7 cellular contexts compared by ENCODE assay signal in the genomic region with DNA sequence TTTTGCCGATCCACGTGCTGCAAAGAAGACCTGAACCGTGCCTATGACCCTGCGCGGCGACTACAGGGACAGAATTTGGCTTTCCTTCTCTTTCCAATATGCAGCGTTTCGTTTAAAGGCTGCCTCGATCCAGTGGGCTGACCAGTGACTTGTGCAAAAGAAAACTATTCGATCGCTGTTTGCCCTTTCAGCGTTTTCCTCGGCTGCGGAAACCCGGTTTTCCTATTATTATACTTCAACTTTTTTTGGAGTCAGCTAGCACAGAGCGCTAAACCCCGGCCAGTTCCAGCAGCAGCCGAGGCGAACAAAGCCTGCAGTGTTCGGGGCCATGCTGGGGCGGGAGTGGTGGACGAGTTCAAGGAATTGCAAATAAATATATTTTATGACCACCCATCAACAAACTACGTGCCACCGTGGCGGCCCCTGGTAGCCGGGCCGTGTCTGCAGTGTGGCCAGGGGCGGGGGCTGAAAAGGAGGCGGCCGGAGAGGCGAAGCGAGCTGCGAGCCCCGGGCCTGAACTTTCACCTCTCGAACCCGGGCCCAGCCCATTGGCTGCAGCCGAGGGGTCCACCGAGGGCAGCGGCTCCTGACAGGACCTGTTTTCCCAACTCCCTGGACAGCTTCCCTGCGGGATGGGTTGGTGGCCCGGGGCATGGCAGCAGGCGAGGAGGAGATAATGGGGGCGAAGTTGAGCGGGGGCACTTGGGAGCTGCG.
DNase-seq lines count a peak whose midpoint lies in the region; ATAC-seq and TF ChIP-seq lines count a peak whose summit lies in the region.

No MANE protein-coding gene starts in this region.

- H3K36me3 ChIP-seq in HUES64 (ENCODE audit: insufficient read depth, low read length) (no peaks in the 10 kb centered on the region), colonic mucosa (no peaks in the 10 kb centered on the region), stomach smooth muscle (ENCODE audit: control insufficient read depth in 2 of 2, insufficient read depth in 2 of 2, low read length in 2 of 2) (no peaks in the 10 kb centered on the region), SJCRH30 (no peaks in the 10 kb centered on the region)

- no peaks in the 10 kb centered on the region for H3K9me3 ChIP-seq in HUES64 (ENCODE audit: insufficient read depth, low read depth, low read length)
- H3K9me3 ChIP-seq in colonic mucosa = no peaks in the 10 kb centered on the region
- H3K9me3 ChIP-seq in stomach smooth muscle (ENCODE audit: control insufficient read depth in 2 of 2, low read length in 2 of 2) = no peaks in the 10 kb centered on the region
- no peaks in the 10 kb centered on the region for H3K9me3 ChIP-seq in SJCRH30 (replicated peaks)

- ATAC-seq in left lobe of liver (peak; percentile 39), GM18870 (IDR thresholded peaks at IDR 0.05; ENCODE audit: unreplicated experiment) (no peak), GM18858 (IDR thresholded peaks at IDR 0.05; ENCODE audit: unreplicated experiment) (no peak)

- TF ChIP-seq CTCF in colonic mucosa (IDR thresholded peaks at IDR 0.05) = no peak

- WGBS in HUES64 = under 1% methylated on average over 40 of the region's 45 CpGs

- H3K27ac ChIP-seq in HUES64 (ENCODE audit: low read depth, low read length) = no peak overlapping the region
- peak overlapping the region; percentile 91 for H3K27ac ChIP-seq in colonic mucosa
- H3K27ac ChIP-seq in stomach smooth muscle (ENCODE audit: low read length) = peak overlapping the region; percentile 98
- H3K27ac ChIP-seq in SJCRH30 = no peak overlapping the region

- no peak overlapping the region for H3K9ac ChIP-seq in HUES64 (ENCODE audit: low read depth, low read length)
- H3K9ac ChIP-seq in colonic mucosa (ENCODE audit: low read depth in 2 of 2, low read length in 2 of 2) = peak overlapping the region; percentile 69 to 88
- peak overlapping the region; percentile 79 to 91 for H3K9ac ChIP-seq in stomach smooth muscle (ENCODE audit: low read length in 2 of 2)

- peaks cover 18% of the 10 kb centered on the region for H3K4me1 ChIP-seq in HUES64 (ENCODE audit: insufficient read depth, low read length)
- no peaks in the 10 kb centered on the region for H3K4me1 ChIP-seq in colonic mucosa
- peaks cover 15% of the 10 kb centered on the region for H3K4me1 ChIP-seq in stomach smooth muscle (ENCODE audit: control insufficient read depth, insufficient read depth, low read length)
- H3K4me1 ChIP-seq in SJCRH30 = peaks cover 3% of the 10 kb centered on the region; the same call in 1 of the 2 replicates

- H3K27me3 ChIP-seq in HUES64 (ENCODE audit: insufficient read depth, low read length) = peaks cover 79% of the 10 kb centered on the region
- no peaks in the 10 kb centered on the region for H3K27me3 ChIP-seq in colonic mucosa
- H3K27me3 ChIP-seq in stomach smooth muscle (ENCODE audit: control insufficient read depth in 1 of 2, insufficient read depth in 2 of 2, low read length in 2 of 2) = peaks cover 0 to 3% of the 10 kb centered on the region in 2 donors
- H3K27me3 ChIP-seq in SJCRH30 = no peaks in the 10 kb centered on the region

- H3K4me3 ChIP-seq in HUES64 (ENCODE audit: low read length) = peak overlapping the region; percentile 80
- H3K4me3 ChIP-seq in colonic mucosa = peak overlapping the region; percentile 56
- H3K4me3 ChIP-seq in stomach smooth muscle (ENCODE audit: low read length in 2 of 2) = peak overlapping the region; percentile 75 to 92
- no peak overlapping the region for H3K4me3 ChIP-seq in SJCRH30

- intact Hi-C loops in colonic mucosa (cut with DNase I) = loop anchor here (5.0 to 10.0 kb wide), 2 partner anchors 334 to 452 kb away; no protein-coding TSS in a partner anchor

- peak; percentile 67 for DNase-seq in colonic mucosa
- peak; percentile 87 for DNase-seq in left lobe of liver (ENCODE audit: low spot score)
- no peak for DNase-seq in SJCRH30

Comparison
In these comparisons a context has a peak if more than half of its experiments do, and no peak if none do; other contexts are left out.
1. H3K27ac ChIP-seq: peak in colonic mucosa (single experiment) and stomach smooth muscle (single experiment); none in HUES64 (single experiment) and SJCRH30 (single experiment).
2. DNase-seq: peak in colonic mucosa (single experiment) and left lobe of liver (single experiment); none in SJCRH30 (0 of 2).